8 cellular contexts compared by ENCODE assay signal in genomic region chr16:31052131-31052530, GRCh38. TPM values are rescaled to one million over a fixed set of nuclear protein-coding genes. Genes with fewer than 3 reads are reported as not detected.
A peak's percentile ranks its signal among the peaks of the same experiment; 100 is the strongest.
DNase-seq lines count a peak whose midpoint lies in the region; ATAC-seq, FAIRE-seq and TF ChIP-seq lines count a peak whose summit lies in the region.

No MANE protein-coding gene starts in this region.

- TF ChIP-seq EP300 in gastroesophageal sphincter (IDR thresholded peaks at IDR 0.05), result no peak

- peak; percentile 65 to 97 for ATAC-seq in left cardiac atrium
- ATAC-seq in Right ventricle myocardium superior (ENCODE audit: poor library complexity), result no peak
- peak; percentile 80 for ATAC-seq in gastroesophageal sphincter

- no peaks in the 10 kb centered on the region for H3K9me3 ChIP-seq in gastroesophageal sphincter

- H3K27me3 ChIP-seq in gastroesophageal sphincter, result no peaks in the 10 kb centered on the region

- no peak for TF ChIP-seq CTCF in gastroesophageal sphincter (IDR thresholded peaks at IDR 0.05)

- intact Hi-C loops in left cardiac atrium (cut with DNase I) (no loop called here), Right ventricle myocardium superior (cut with DNase I) (no loop called here)

- WGBS in gastroesophageal sphincter (ENCODE audit: low coverage in 1 of 2), 2 donors, result 40 to 83% methylated on average over 2 of the region's 2 CpGs

- no peaks in the 10 kb centered on the region for H3K4me1 ChIP-seq in gastroesophageal sphincter

- DNase-seq in left cardiac atrium, result no peak
- DNase-seq in Right ventricle myocardium superior, result no peak
- peak; percentile 69 to 86 for DNase-seq in SW 1271 (lab: John Stamatoyannopoulos, UW)
- DNase-seq in urothelium cell line (ENCODE audit: low spot score), result peak; percentile 79
- no peak for DNase-seq in DMS79 treated with DMSO at 0.1 percent for 48 hours (lab: John Stamatoyannopoulos, UW)
- no peak for DNase-seq in ureter (ENCODE audit: low spot score)
- DNase-seq in globus pallidus (ENCODE audit: low spot score), result no peak

- no peak overlapping the region for H3K27ac ChIP-seq in gastroesophageal sphincter

- no peaks in the 10 kb centered on the region for H3K36me3 ChIP-seq in gastroesophageal sphincter

- FAIRE-seq in urothelium cell line (lab: Jason Lieb, UNC), result no peak

- H3K4me3 ChIP-seq in gastroesophageal sphincter, result no peak overlapping the region

- no peak for TF ChIP-seq POLR2A in gastroesophageal sphincter (IDR thresholded peaks at IDR 0.05)

RNA-seq across cellular contexts. Expression of gene STX4, which starts 18.8 kb away (rescaled TPM):
- 10 to 100 TPM; 45.8 to 53.4 TPM for total RNA-seq in left cardiac atrium
- total RNA-seq in Right ventricle myocardium superior, result 39.5 TPM
- total RNA-seq in gastroesophageal sphincter, result 10 to 100 TPM; 32.2 to 40.6 (median 37.2) TPM
- total RNA-seq in ureter, result 55.0 TPM

RNA-seq across cellular contexts. Expression of gene ZNF668, which starts 21.9 kb away (rescaled TPM):
- total RNA-seq in left cardiac atrium (1 to 10 TPM; 5.5 to 6.6 TPM), Right ventricle myocardium superior (4.4 TPM), gastroesophageal sphincter (10 to 100 TPM in 3 of 4 donors, 1 to 10 TPM in 1; 8.6 to 22.5 (median 12.6) TPM), ureter (12.8 TPM)

RNA-seq across cellular contexts. Expression of gene ZNF646, which starts 22.1 kb away (rescaled TPM):
- total RNA-seq in left cardiac atrium (1 to 10 TPM; 7.6 to 8.2 TPM), Right ventricle myocardium superior (8.3 TPM), gastroesophageal sphincter (10 to 100 TPM; 10.9 to 16.9 (median 13.6) TPM), ureter (18.3 TPM)

RNA-seq across cellular contexts. Expression of gene PRSS53, which starts 36.6 kb away (rescaled TPM):
- total RNA-seq in left cardiac atrium, result 1 to 10 TPM in 1 of 2 donors, under 1 TPM in 1; 0.71 to 1.1 TPM
- 0.81 TPM for total RNA-seq in Right ventricle myocardium superior
- total RNA-seq in gastroesophageal sphincter, result 1 to 10 TPM in 3 of 4 donors, under 1 TPM in 1; 0.25 to 4.4 (median 2.6) TPM
- total RNA-seq in ureter, result 1.2 TPM

RNA-seq across cellular contexts. Expression of gene STX1B, which starts 41.7 kb away (rescaled TPM):
- total RNA-seq in left cardiac atrium (1 to 10 TPM; 1.1 to 1.2 TPM), Right ventricle myocardium superior (0.48 TPM), gastroesophageal sphincter (1 to 10 TPM in 2 of 4 donors, under 1 TPM in 1, not detected in 1; 0.54 to 3.3 (median 1.9) TPM), ureter (1.6 TPM)

Comparison
In these comparisons a context has a peak if more than half of its experiments do, and no peak if none do; other contexts are left out.
1. DNase-seq: peak in SW 1271 (2 of 2) and urothelium cell line (single experiment); none in left cardiac atrium (single experiment), Right ventricle myocardium superior (single experiment), DMS79 treated with DMSO at 0.1 percent for 48 hours (single experiment), ureter (single experiment) and globus pallidus (single experiment).